Comparison of ENCODE assay signal across 8 cellular contexts in genomic region chr3:111594205-111594604, GRCh38. TPM values are rescaled to one million over a fixed set of nuclear protein-coding genes. Genes with fewer than 3 reads are reported as not detected.
DNase-seq lines count a peak whose midpoint lies in the region; ATAC-seq, FAIRE-seq and TF ChIP-seq lines count a peak whose summit lies in the region.

No MANE protein-coding gene starts in this region.

- H3K27ac Mint-ChIP-seq in endothelial cell (ENCODE audit: unreplicated experiment), result no peak overlapping the region

- H3K4me3 ChIP-seq in MG63, result no peak overlapping the region
- no peak overlapping the region for H3K4me3 ChIP-seq in right atrium auricular region
- H3K4me3 ChIP-seq in HepG2 (replicated peaks in 1 of 3; ENCODE audit: insufficient read depth in 1 of 3, low read depth in 2 of 3, low read length in 3 of 3), result no peak overlapping the region

- H3K36me3 Mint-ChIP-seq in endothelial cell (ENCODE audit: low read depth, unreplicated experiment), result no peaks in the 10 kb centered on the region

- BruUV-seq in HepG2 (replicated peaks; lab: Mats Ljungman, UMichigan), result no TSS peak

- H3K27ac ChIP-seq in right atrium auricular region, result no peak overlapping the region
- H3K27ac ChIP-seq in HepG2 (ENCODE audit: extremely low read length, insufficient read depth, low read length), result no peak overlapping the region

- TF ChIP-seq CTCF in GM10248 (IDR thresholded peaks at IDR 0.05; ENCODE audit: control extremely low read depth, extremely low read depth, low read depth, missing control alignments), result no peak
- no peak for TF ChIP-seq CTCF in endothelial cell (IDR thresholded peaks at IDR 0.05; ENCODE audit: unreplicated experiment)
- TF ChIP-seq CTCF in right atrium auricular region (IDR thresholded peaks at IDR 0.05), result no peak
- no peak for TF ChIP-seq CTCF in HepG2 (CRISPR knock-in tag; IDR thresholded peaks at IDR 0.05)

- H3K27me3 ChIP-seq in MG63 (no peaks in the 10 kb centered on the region), right atrium auricular region (no peaks in the 10 kb centered on the region), HepG2 (ENCODE audit: control insufficient read depth in 1 of 2, insufficient read depth in 2 of 2, low read length in 2 of 2) (no peaks in the 10 kb centered on the region)

- no peak overlapping the region for H3K4me2 ChIP-seq in HepG2 (ENCODE audit: low read depth, low read length)

- no peak overlapping the region for H3K9ac ChIP-seq in HepG2 (ENCODE audit: insufficient read depth, low read depth, low read length)

- DNase-seq in GM10248 (ENCODE audit: extremely low spot score), result peak; percentile 30
- peak; percentile 65 for DNase-seq in MG63
- peak; percentile 20 for DNase-seq in iPS-NIHi11 (ENCODE audit: low spot score)
- DNase-seq in effector CD4-positive, alpha-beta T cell, result no peak
- DNase-seq in endothelial cell (ENCODE audit: low spot score), result no peak
- no peak for DNase-seq in right atrium auricular region (ENCODE audit: low spot score)
- DNase-seq in HepG2 (ENCODE audit: low spot score), result no peak

- no peak for TF ChIP-seq POLR2A in HepG2 (IDR thresholded peaks at IDR 0.05; ENCODE audit: insufficient read depth in 1 of 2, low read depth in 2 of 2, low read length in 2 of 2)

- H3K36me3 ChIP-seq in MG63, result no peaks in the 10 kb centered on the region
- no peaks in the 10 kb centered on the region for H3K36me3 ChIP-seq in right atrium auricular region
- no peaks in the 10 kb centered on the region for H3K36me3 ChIP-seq in HepG2 (replicated peaks in 1 of 2; ENCODE audit: control insufficient read depth in 1 of 2, insufficient read depth in 2 of 2, low read length in 2 of 2)

- H3K4me1 ChIP-seq in right atrium auricular region (no peaks in the 10 kb centered on the region), HepG2 (ENCODE audit: insufficient read depth, low read length) (no peaks in the 10 kb centered on the region)

- no peaks in the 10 kb centered on the region for H4K20me1 ChIP-seq in HepG2 (ENCODE audit: insufficient read depth, low read length)

- 15% methylated on average over 2 of the region's 2 CpGs for WGBS in HepG2 (ENCODE audit: low lambda C conversion rate)

- POLR2A ChIA-PET in GM10248 (lab: Yijun Ruan, JAX) (no interaction called here), HepG2 (lab: Yijun Ruan, JAX) (no interaction called here)

- in situ Hi-C loops in HepG2 (cut with HindIII; ENCODE audit: extremely low pct_ligation_motif_present, low pct_unique_long_range_greater_than_20kb), result no loop called here

- CTCF ChIA-PET in GM10248 (lab: Yijun Ruan, JAX), result interaction anchor here (1.2 kb wide), 2 partner anchors 9 to 16 kb away, joined by 5 read pairs; no protein-coding TSS in a partner anchor
- CTCF ChIA-PET in HepG2 (lab: Yijun Ruan, JAX; ENCODE audit: low intra/inter-chr PET ratio, low total read pairs), result no interaction called here

- no peaks in the 10 kb centered on the region for H3K4me1 Mint-ChIP-seq in endothelial cell (ENCODE audit: unreplicated experiment)

- no peak overlapping the region for H2AFZ ChIP-seq in HepG2 (ENCODE audit: low read length)

- TF ChIP-seq EP300 in HepG2 (IDR thresholded peaks at IDR 0.05; ENCODE audit: low read depth in 2 of 2, low read length in 2 of 2) (no peak), HepG2 (CRISPR knock-in tag; IDR thresholded peaks at IDR 0.05; ENCODE audit: borderline replicate concordance) (no peak)

- no peaks in the 10 kb centered on the region for H3K9me3 Mint-ChIP-seq in endothelial cell (ENCODE audit: unreplicated experiment)

- H3K79me2 ChIP-seq in HepG2 (ENCODE audit: insufficient read depth, low read length), result no peaks in the 10 kb centered on the region

- H3K9me3 ChIP-seq in MG63, result no peaks in the 10 kb centered on the region; the same call in 1 of the 2 replicates
- no peaks in the 10 kb centered on the region for H3K9me3 ChIP-seq in right atrium auricular region
- H3K9me3 ChIP-seq in HepG2 (ENCODE audit: low read length), result no peaks in the 10 kb centered on the region

- FAIRE-seq in HepG2 (lab: Jason Lieb, UNC), result no peak

- intact Hi-C loops in HepG2 (cut with micrococcal nuclease; ENCODE audit: unreplicated experiment), result no loop called here

- TF ChIP-seq RAD21 in HepG2 (CRISPR knock-in tag; IDR thresholded peaks at IDR 0.05), result no peak

- ATAC-seq in GM21619 (IDR thresholded peaks at IDR 0.05; ENCODE audit: unreplicated experiment) (peak; percentile 58), HepG2 (no peak)

- no peak overlapping the region for H3K4me3 Mint-ChIP-seq in endothelial cell (ENCODE audit: unreplicated experiment)

- no peaks in the 10 kb centered on the region for H3K27me3 Mint-ChIP-seq in endothelial cell (ENCODE audit: unreplicated experiment)

TF ChIP-seq in HepG2, 621 proteins besides CTCF, POLR2A, EP300 and RAD21 (continues in another document):
- TF ChIP-seq ARNTL (CRISPR knock-in tag; IDR thresholded peaks at IDR 0.05), result no peak
- no peak for TF ChIP-seq U2AF1 (optimal IDR thresholded peaks at IDR 0.05; ENCODE audit: low read depth, low read length)
- no peak for TF ChIP-seq TOPORS (CRISPR knock-in tag; IDR thresholded peaks at IDR 0.05)
- no peak for TF ChIP-seq FOSL1 (CRISPR knock-in tag; IDR thresholded peaks at IDR 0.05; ENCODE audit: borderline replicate concordance)
- no peak for TF ChIP-seq PLRG1 (conservative IDR thresholded peaks at IDR 0.05)
- no peak for TF ChIP-seq HDAC2 (CRISPR knock-in tag; IDR thresholded peaks at IDR 0.05)
- TF ChIP-seq ELF4 (CRISPR knock-in tag; IDR thresholded peaks at IDR 0.05; ENCODE audit: borderline replicate concordance), result no peak
- TF ChIP-seq SPEN (CRISPR knock-in tag; IDR thresholded peaks at IDR 0.05; ENCODE audit: low read depth), result no peak
- no peak for TF ChIP-seq ZNF235 (CRISPR knock-in tag; IDR thresholded peaks at IDR 0.05; ENCODE audit: borderline replicate concordance)
- TF ChIP-seq ZNF543 (CRISPR knock-in tag; IDR thresholded peaks at IDR 0.05), result no peak
- no peak for TF ChIP-seq SNRNP70 (IDR thresholded peaks at IDR 0.05; ENCODE audit: low read depth, low read length)

RNA-seq across cellular contexts. Expression of gene ZBED2, which starts 0.9 kb away (rescaled TPM):
- not detected in 2 replicates for total RNA-seq in MG63 (2014; rRNA removed; shearing (Covaris generic); ENCODE audit: low replicate concordance)
- not detected for total RNA-seq in endothelial cell (ENCODE audit: unreplicated experiment)
- total RNA-seq in right atrium auricular region, result under 1 TPM in 1 of 2 donors, not detected in 1; 0.47 TPM
- total RNA-seq in HepG2 (2016; rRNA removed; fragmentation: Illumina TruSeq; extraction: Trizol), result 0.04 TPM in 1 of 2 replicates, not detected in the other
- not detected in 2 replicates for total RNA-seq in HepG2 (2016; cell fraction: cytosol; rRNA removed; fragmentation: Illumina TruSeq; extraction: Trizol; ENCODE audit: low read depth)
- not detected in 2 replicates for total RNA-seq in HepG2 (2016; cell fraction: insoluble cytoplasmic fraction; rRNA removed; fragmentation: Illumina TruSeq; extraction: Trizol)
- total RNA-seq in HepG2 (2016; cell fraction: membrane; rRNA removed; fragmentation: Illumina TruSeq; extraction: Trizol), result not detected in 2 replicates
- not detected in 2 replicates for total RNA-seq in HepG2 (2016; cell fraction: nucleus; rRNA removed; fragmentation: Illumina TruSeq; extraction: Trizol)
- polyA plus RNA-seq in HepG2 (2011; rRNA removed), result not detected in 2 replicates
- polyA plus RNA-seq in HepG2 (2011; cell fraction: cytosol; rRNA removed), result not detected in 2 replicates
- polyA plus RNA-seq in HepG2 (2011; cell fraction: nucleus; rRNA removed), result 0.05 TPM in 1 of 2 replicates, not detected in the other
- not detected in 2 replicates for polyA plus RNA-seq in HepG2 (2012)
- polyA plus RNA-seq in HepG2 (2016; cell fraction: cytosol; fragmentation: Illumina TruSeq; extraction: Trizol; ENCODE audit: low read depth), result not detected in 2 replicates
- not detected in 2 replicates for polyA plus RNA-seq in HepG2 (2016; cell fraction: insoluble cytoplasmic fraction; fragmentation: Illumina TruSeq; extraction: Trizol; ENCODE audit: low read depth)
- not detected in 2 replicates for polyA plus RNA-seq in HepG2 (2016; cell fraction: membrane; fragmentation: Illumina TruSeq; extraction: Trizol; ENCODE audit: low read depth)
- polyA plus RNA-seq in HepG2 (2016; cell fraction: nucleus; fragmentation: Illumina TruSeq; extraction: Trizol; ENCODE audit: insufficient read depth, low read depth), result not detected in 2 replicates
- not detected in 2 replicates for polyA minus RNA-seq in HepG2 (2011; rRNA and poly(A)+ RNA removed; ENCODE audit: low replicate concordance)
- polyA minus RNA-seq in HepG2 (2011; cell fraction: cytosol; rRNA and poly(A)+ RNA removed), result not detected in 2 replicates
- not detected in 2 replicates for polyA minus RNA-seq in HepG2 (2011; cell fraction: nucleus; rRNA and poly(A)+ RNA removed)

RNA-seq across cellular contexts. Expression of gene CD96, which starts 52.2 kb away (rescaled TPM):
- total RNA-seq in MG63 (2014; rRNA removed; shearing (Covaris generic); ENCODE audit: low replicate concordance), result not detected in 2 replicates
- not detected for total RNA-seq in endothelial cell (ENCODE audit: unreplicated experiment)
- total RNA-seq in right atrium auricular region, result under 1 TPM; 0.55 to 0.85 TPM
- not detected in 2 replicates for total RNA-seq in HepG2 (2016; rRNA removed; fragmentation: Illumina TruSeq; extraction: Trizol)
- not detected in 2 replicates for total RNA-seq in HepG2 (2016; cell fraction: cytosol; rRNA removed; fragmentation: Illumina TruSeq; extraction: Trizol; ENCODE audit: low read depth)
- total RNA-seq in HepG2 (2016; cell fraction: insoluble cytoplasmic fraction; rRNA removed; fragmentation: Illumina TruSeq; extraction: Trizol), result not detected in 2 replicates
- not detected in 2 replicates for total RNA-seq in HepG2 (2016; cell fraction: membrane; rRNA removed; fragmentation: Illumina TruSeq; extraction: Trizol)
- total RNA-seq in HepG2 (2016; cell fraction: nucleus; rRNA removed; fragmentation: Illumina TruSeq; extraction: Trizol), result not detected in 2 replicates
- 0.01 TPM in 1 of 2 replicates, not detected in the other for polyA plus RNA-seq in HepG2 (2011; rRNA removed)
- not detected in 2 replicates for polyA plus RNA-seq in HepG2 (2011; cell fraction: cytosol; rRNA removed)
- 0.05 TPM in 1 of 2 replicates, not detected in the other for polyA plus RNA-seq in HepG2 (2011; cell fraction: nucleus; rRNA removed)
- not detected in 2 replicates for polyA plus RNA-seq in HepG2 (2012)
- not detected in 2 replicates for polyA plus RNA-seq in HepG2 (2016; cell fraction: cytosol; fragmentation: Illumina TruSeq; extraction: Trizol; ENCODE audit: low read depth)
- polyA plus RNA-seq in HepG2 (2016; cell fraction: insoluble cytoplasmic fraction; fragmentation: Illumina TruSeq; extraction: Trizol; ENCODE audit: low read depth), result not detected in 2 replicates
- polyA plus RNA-seq in HepG2 (2016; cell fraction: membrane; fragmentation: Illumina TruSeq; extraction: Trizol; ENCODE audit: low read depth), result not detected in 2 replicates
- not detected in 2 replicates for polyA plus RNA-seq in HepG2 (2016; cell fraction: nucleus; fragmentation: Illumina TruSeq; extraction: Trizol; ENCODE audit: insufficient read depth, low read depth)
- not detected in 2 replicates for polyA minus RNA-seq in HepG2 (2011; rRNA and poly(A)+ RNA removed; ENCODE audit: low replicate concordance)
- not detected in 2 replicates for polyA minus RNA-seq in HepG2 (2011; cell fraction: cytosol; rRNA and poly(A)+ RNA removed)
- not detected in 2 replicates for polyA minus RNA-seq in HepG2 (2011; cell fraction: nucleus; rRNA and poly(A)+ RNA removed)

Comparison
In these comparisons a context has a peak if more than half of its experiments do, and no peak if none do; other contexts are left out.
1. DNase-seq: peak in GM10248 (single experiment), MG63 (single experiment) and iPS-NIHi11 (single experiment); none in effector CD4-positive, alpha-beta T cell (single experiment), endothelial cell (single experiment), right atrium auricular region (single experiment) and HepG2 (single experiment).